25 cellular contexts compared by ENCODE assay signal in the genomic region with DNA sequence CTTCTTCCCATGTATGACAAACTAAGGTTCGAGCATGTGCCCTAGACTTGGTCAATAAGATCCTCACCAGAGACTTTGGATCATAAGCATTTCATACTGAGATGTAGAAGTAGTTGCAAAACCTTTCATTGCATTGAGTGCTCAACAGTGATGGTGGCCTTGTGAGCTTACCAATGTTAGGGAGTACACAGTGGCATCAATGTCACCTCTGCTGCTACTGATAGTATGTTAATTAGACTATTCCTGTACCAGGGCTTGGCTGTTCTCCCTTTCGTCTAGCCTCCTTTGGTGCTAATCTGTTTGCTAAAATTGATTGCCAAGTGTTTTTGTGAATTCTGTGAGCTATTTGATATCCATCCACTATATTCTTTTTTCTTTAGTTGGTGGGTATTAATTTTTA.
"Had no signal": no experiment of that assay in that cellular context is flagged by ENCODE, and none has a peak within 500 bp of the region (broad histone marks: within the 10 kb centered on the region; RNA-seq: fewer than 3 reads in every experiment).

No MANE protein-coding gene starts in this region.

- DNase-seq: activated CD4-positive, alpha-beta memory T cell treated with anti-CD3 and anti-CD28 coated beads for 36 hours; activated CD4-positive, alpha-beta T cell treated with anti-CD3 and anti-CD28 coated beads, Interleukin-2, amount 10 ng/mL, durations not matched to agents 24 days and 14 days; activated CD4-positive, CD25-positive, alpha-beta regulatory T cell treated with anti-CD3 and anti-CD28 coated beads, Interleukin-2, amount 50 U/mL, for 72 hours; activated CD8-positive, alpha-beta memory T cell treated with anti-CD3 and anti-CD28 coated beads, Interleukin-2, amount 50 U/mL, for 4 hours; activated effector memory CD4-positive, alpha-beta T cell treated with anti-CD3 and anti-CD28 coated beads, Interleukin-2, amount 50 U/mL, for 16 hours; activated naive CD4-positive, alpha-beta T cell treated with anti-CD3 and anti-CD28 coated beads, Interleukin-2, amount 10 ng/mL, durations not matched to agents 7 days and 5 days; activated naive CD8-positive, alpha-beta T cell treated with anti-CD3 and anti-CD28 coated beads, Interleukin-2, amount 10 ng/mL, durations not matched to agents 7 days and 5 days; activated T-cell treated with anti-CD3 and anti-CD28 coated beads, Interleukin-2, amount 50 U/mL, for 1 hour; caudate nucleus; cortex of kidney; endodermal cell; islet precursor cell; left colon; lower lobe of right lung; mesendoderm; natural killer cell; posterior cingulate gyrus; right lobe of liver; stimulated activated CD4-positive, alpha-beta T cell treated with anti-CD3 and anti-CD28 coated beads, Interleukin-2, amount 100 ng/mL, for 48 hours; stimulated activated naive CD4-positive, alpha-beta T cell treated with Interleukin-2 at 50 U/mL for 16 hours; T-helper 2 cell had no signal

- H3K27ac ChIP-seq: ascending aorta, esophagus muscularis mucosa, foreskin keratinocyte, lower lobe of right lung, right lobe of liver, tibial nerve had no signal

- H3K27me3 ChIP-seq: ascending aorta, esophagus muscularis mucosa, foreskin keratinocyte, right lobe of liver, tibial nerve had no signal

- H3K4me1 ChIP-seq: ascending aorta, lower lobe of right lung, right lobe of liver, tibial nerve had no signal

- H3K4me3 ChIP-seq: ascending aorta, esophagus muscularis mucosa, lower lobe of right lung, right lobe of liver, tibial nerve had no signal

- H3K9me3 ChIP-seq: ascending aorta, esophagus muscularis mucosa, lower lobe of right lung, right lobe of liver, tibial nerve had no signal

- ATAC-seq: foreskin keratinocyte, left colon, lower lobe of right lung, natural killer cell, right lobe of liver had no signal

- H3K36me3 ChIP-seq: ascending aorta, esophagus muscularis mucosa, lower lobe of right lung, right lobe of liver, tibial nerve had no signal
